Comparison of ENCODE assay signal across 27 cellular contexts in genomic region chr2:1104364-1104763, GRCh38.
"Had no signal": no experiment of that assay in that cellular context is flagged by ENCODE, and none has a peak within 500 bp of the region (broad histone marks: within the 10 kb centered on the region; RNA-seq: fewer than 3 reads in every experiment).

No MANE protein-coding gene starts in this region.

- DNase-seq: activated CD4-positive, alpha-beta memory T cell treated with anti-CD3 and anti-CD28 coated beads, Interleukin-2, amount 10 ng/mL, durations not matched to agents 7 days and 5 days; activated CD4-positive, alpha-beta T cell treated with anti-CD3 and anti-CD28 coated beads for 1 hour; activated CD4-positive, alpha-beta T cell treated with anti-CD3 and anti-CD28 coated beads for 4 hours; activated CD4-positive, alpha-beta T cell treated with anti-CD3 and anti-CD28 coated beads, Interleukin-2, amount 10 ng/mL, durations not matched to agents 7 days and 5 days; activated CD4-positive, alpha-beta T cell treated with anti-CD3 and anti-CD28 coated beads, Interleukin-2, amount 50 U/mL, for 4 hours; activated CD8-positive, alpha-beta memory T cell treated with anti-CD3 and anti-CD28 coated beads, Interleukin-2, amount 50 U/mL, for 48 hours; activated gamma-delta T cell; activated naive CD4-positive, alpha-beta T cell; activated naive CD4-positive, alpha-beta T cell treated with anti-CD3 and anti-CD28 coated beads, Interleukin-2, amount 10 ng/mL, durations not matched to agents 7 days and 5 days; activated naive CD8-positive, alpha-beta T cell treated with anti-CD3 and anti-CD28 coated beads, Interleukin-2, amount 10 ng/mL, durations not matched to agents 7 days and 5 days; activated T-cell treated with anti-CD3 and anti-CD28 coated beads for 4 hours; activated T-cell treated with anti-CD3 and anti-CD28 coated beads, Interleukin-2, amount 50 U/mL, for 24 hours; activated T-cell treated with anti-CD3 and anti-CD28 coated beads, Interleukin-2, amount 50 U/mL, for 72 hours; amniotic stem cell; anterior cingulate cortex; brain microvascular endothelial cell; dorsolateral prefrontal cortex; effector memory CD4-positive, alpha-beta T cell; foreskin fibroblast; head of caudate nucleus; T-helper 2 cell had no signal

- H3K4me3 Mint-ChIP-seq: activated CD4-positive, alpha-beta memory T cell treated with anti-CD3 and anti-CD28 coated beads, Interleukin-2, amount 10 ng/mL, durations not matched to agents 7 days and 5 days; activated CD4-positive, alpha-beta T cell treated with anti-CD3 and anti-CD28 coated beads, Interleukin-2, amount 10 ng/mL, durations not matched to agents 7 days and 5 days; activated naive CD4-positive, alpha-beta T cell treated with anti-CD3 and anti-CD28 coated beads, Interleukin-2, amount 10 ng/mL, durations not matched to agents 7 days and 5 days; activated naive CD8-positive, alpha-beta T cell treated with anti-CD3 and anti-CD28 coated beads, Interleukin-2, amount 10 ng/mL, durations not matched to agents 7 days and 5 days; activated T-cell treated with anti-CD3 and anti-CD28 coated beads, Interleukin-2, amount 50 U/mL, for 24 hours; activated T-cell treated with anti-CD3 and anti-CD28 coated beads, Interleukin-2, amount 50 U/mL, for 72 hours; central memory CD8-positive, alpha-beta T cell; dendritic cell treated with granulocyte-macrophage colony-stimulating factor and Interleukin-4, amounts not matched to agents 40 ng/mL and 50 ng/mL, for 4 days; endodermal cell; WTC11 had no signal

- H3K36me3 ChIP-seq: brain microvascular endothelial cell had no signal

- H3K27ac ChIP-seq: brain microvascular endothelial cell, coronary artery, dorsolateral prefrontal cortex had no signal

- H3K27me3 ChIP-seq: brain microvascular endothelial cell, dorsolateral prefrontal cortex had no signal

- H3K4me3 ChIP-seq: coronary artery, dorsolateral prefrontal cortex had no signal

- H3K9me3 Mint-ChIP-seq: activated CD4-positive, alpha-beta memory T cell treated with anti-CD3 and anti-CD28 coated beads, Interleukin-2, amount 10 ng/mL, durations not matched to agents 7 days and 5 days; activated CD4-positive, alpha-beta T cell treated with anti-CD3 and anti-CD28 coated beads, Interleukin-2, amount 10 ng/mL, durations not matched to agents 7 days and 5 days; activated naive CD4-positive, alpha-beta T cell treated with anti-CD3 and anti-CD28 coated beads, Interleukin-2, amount 10 ng/mL, durations not matched to agents 7 days and 5 days; activated naive CD4-positive, alpha-beta T cell treated with anti-CD3 and anti-CD28 coated beads, Interleukin-2, amount 50 U/mL, for 72 hours; activated naive CD8-positive, alpha-beta T cell treated with anti-CD3 and anti-CD28 coated beads, Interleukin-2, amount 10 ng/mL, durations not matched to agents 7 days and 5 days; activated T-cell treated with anti-CD3 and anti-CD28 coated beads, Interleukin-2, amount 50 U/mL, for 24 hours; activated T-cell treated with anti-CD3 and anti-CD28 coated beads, Interleukin-2, amount 50 U/mL, for 72 hours; central memory CD8-positive, alpha-beta T cell; dendritic cell treated with granulocyte-macrophage colony-stimulating factor and Interleukin-4, amounts not matched to agents 40 ng/mL and 50 ng/mL, for 4 days; endodermal cell; WTC11 had no signal

- H3K36me3 Mint-ChIP-seq: activated naive CD4-positive, alpha-beta T cell treated with anti-CD3 and anti-CD28 coated beads, Interleukin-2, amount 10 ng/mL, durations not matched to agents 7 days and 5 days; activated naive CD4-positive, alpha-beta T cell treated with anti-CD3 and anti-CD28 coated beads, Interleukin-2, amount 50 U/mL, for 72 hours; activated naive CD8-positive, alpha-beta T cell treated with anti-CD3 and anti-CD28 coated beads, Interleukin-2, amount 10 ng/mL, durations not matched to agents 7 days and 5 days had no signal

- H3K27ac Mint-ChIP-seq: activated CD4-positive, alpha-beta memory T cell treated with anti-CD3 and anti-CD28 coated beads, Interleukin-2, amount 10 ng/mL, durations not matched to agents 7 days and 5 days; activated CD4-positive, alpha-beta T cell treated with anti-CD3 and anti-CD28 coated beads, Interleukin-2, amount 10 ng/mL, durations not matched to agents 7 days and 5 days; activated naive CD4-positive, alpha-beta T cell treated with anti-CD3 and anti-CD28 coated beads, Interleukin-2, amount 10 ng/mL, durations not matched to agents 7 days and 5 days; activated naive CD4-positive, alpha-beta T cell treated with anti-CD3 and anti-CD28 coated beads, Interleukin-2, amount 50 U/mL, for 72 hours; activated naive CD8-positive, alpha-beta T cell treated with anti-CD3 and anti-CD28 coated beads, Interleukin-2, amount 10 ng/mL, durations not matched to agents 7 days and 5 days; activated T-cell treated with anti-CD3 and anti-CD28 coated beads, Interleukin-2, amount 50 U/mL, for 24 hours; activated T-cell treated with anti-CD3 and anti-CD28 coated beads, Interleukin-2, amount 50 U/mL, for 72 hours; dendritic cell treated with granulocyte-macrophage colony-stimulating factor and Interleukin-4, amounts not matched to agents 40 ng/mL and 50 ng/mL, for 4 days; endodermal cell; WTC11 had no signal

- H3K4me1 Mint-ChIP-seq: activated CD4-positive, alpha-beta memory T cell treated with anti-CD3 and anti-CD28 coated beads, Interleukin-2, amount 10 ng/mL, durations not matched to agents 7 days and 5 days; activated CD4-positive, alpha-beta T cell treated with anti-CD3 and anti-CD28 coated beads, Interleukin-2, amount 10 ng/mL, durations not matched to agents 7 days and 5 days; activated naive CD4-positive, alpha-beta T cell treated with anti-CD3 and anti-CD28 coated beads, Interleukin-2, amount 10 ng/mL, durations not matched to agents 7 days and 5 days; central memory CD8-positive, alpha-beta T cell; endodermal cell; WTC11 had no signal

- H3K27me3 Mint-ChIP-seq: activated CD4-positive, alpha-beta memory T cell treated with anti-CD3 and anti-CD28 coated beads, Interleukin-2, amount 10 ng/mL, durations not matched to agents 7 days and 5 days; activated CD4-positive, alpha-beta T cell treated with anti-CD3 and anti-CD28 coated beads, Interleukin-2, amount 10 ng/mL, durations not matched to agents 7 days and 5 days; activated naive CD4-positive, alpha-beta T cell treated with anti-CD3 and anti-CD28 coated beads, Interleukin-2, amount 10 ng/mL, durations not matched to agents 7 days and 5 days; activated naive CD8-positive, alpha-beta T cell treated with anti-CD3 and anti-CD28 coated beads, Interleukin-2, amount 10 ng/mL, durations not matched to agents 7 days and 5 days; activated T-cell treated with anti-CD3 and anti-CD28 coated beads, Interleukin-2, amount 50 U/mL, for 24 hours; dendritic cell treated with granulocyte-macrophage colony-stimulating factor and Interleukin-4, amounts not matched to agents 40 ng/mL and 50 ng/mL, for 4 days had no signal
